In the genomic region with DNA sequence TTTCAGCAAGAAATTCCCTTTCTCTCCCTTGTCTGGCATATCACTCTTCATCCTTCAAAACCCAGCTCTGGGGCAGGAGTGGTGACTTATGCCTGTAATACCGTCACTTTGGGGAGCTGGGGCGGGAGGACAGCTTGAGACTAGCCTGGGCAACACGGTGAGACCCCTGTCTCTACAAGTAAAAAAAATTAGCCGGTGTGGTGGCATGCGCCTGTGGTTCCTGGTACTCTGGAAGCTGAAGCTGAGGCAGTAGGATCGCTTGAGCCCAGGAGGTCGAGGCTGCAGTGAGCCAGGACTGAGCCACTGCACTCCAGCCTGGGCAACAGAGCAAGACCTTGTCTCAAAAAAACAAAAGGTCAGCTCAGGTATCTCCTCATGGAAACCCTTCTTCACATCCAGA, we compare ENCODE assay signal across 9 cellular contexts. TPM values are rescaled to one million over a fixed set of nuclear protein-coding genes. Genes with fewer than 3 reads are reported as not detected.
DNase-seq lines count a peak whose midpoint lies in the region; ATAC-seq, FAIRE-seq and TF ChIP-seq lines count a peak whose summit lies in the region.
"Had no signal": no experiment of that assay in that cellular context is flagged by ENCODE, and none has a peak within 500 bp of the region (broad histone marks: within the 10 kb centered on the region; RNA-seq: fewer than 3 reads in every experiment).

No MANE protein-coding gene starts in this region.

- H3K27me3 ChIP-seq in ectodermal cell (ENCODE audit: control insufficient read depth, insufficient read depth, low read length, poor library complexity, severe bottlenecking) = no peaks in the 10 kb centered on the region

- ATAC-seq in GM21737 (IDR thresholded peaks at IDR 0.05; ENCODE audit: unreplicated experiment) = no peak
- ATAC-seq in GM21723 (IDR thresholded peaks at IDR 0.05; ENCODE audit: unreplicated experiment) = no peak

- peaks cover 11% of the 10 kb centered on the region for H3K4me1 ChIP-seq in ectodermal cell (ENCODE audit: control insufficient read depth, insufficient read depth, low read length)

- H3K4me3 Mint-ChIP-seq in CD14-positive monocyte = peak overlapping the region; percentile 90 to 94
- peak overlapping the region; percentile 94 for H3K4me3 Mint-ChIP-seq in neural crest cell

- no peak for TF ChIP-seq POLR2A in NB4 (IDR thresholded peaks at IDR 0.05; ENCODE audit: extremely low read depth, insufficient read length)

- intact Hi-C loops in CD14-positive monocyte (cut with micrococcal nuclease) = loop anchor here (2.0 to 10.0 kb wide), 3 partner anchors 427 to 553 kb away; partner anchors contain the start of genes BRMS1 (in 1 of the 2) and RAD9A (in 1 of the 2)

- no peak for FAIRE-seq in HTR-8/SVneo (lab: Jason Lieb, UNC)

- no peak for TF ChIP-seq CTCF in CD14-positive monocyte (IDR thresholded peaks at IDR 0.05)
- TF ChIP-seq CTCF in NB4 (IDR thresholded peaks at IDR 0.05; ENCODE audit: low read depth, low read length) = no peak
- no peak for TF ChIP-seq CTCF in neural crest cell (conservative IDR thresholded peaks at IDR 0.05)

- H3K9me3 Mint-ChIP-seq in CD14-positive monocyte (no peaks in the 10 kb centered on the region), neural crest cell (no peaks in the 10 kb centered on the region)

- no peaks in the 10 kb centered on the region for H3K9me3 ChIP-seq in ectodermal cell (ENCODE audit: control insufficient read depth, low read length)

- H3K4me3 ChIP-seq in NB4 (ENCODE audit: low read depth, low read length) (peak overlapping the region; percentile 94), ectodermal cell (ENCODE audit: insufficient read depth, low read depth, low read length) (peak overlapping the region; percentile 85)

- peaks cover 13% of the 10 kb centered on the region for H3K36me3 ChIP-seq in ectodermal cell (ENCODE audit: control insufficient read depth, insufficient read depth, low read length)

- H3K4me1 Mint-ChIP-seq in CD14-positive monocyte (peaks cover 37% of the 10 kb centered on the region), neural crest cell (peaks cover 15% of the 10 kb centered on the region)

- H3K36me3 Mint-ChIP-seq in CD14-positive monocyte = peaks cover 26 to 37% of the 10 kb centered on the region in 2 donors
- H3K36me3 Mint-ChIP-seq in neural crest cell (ENCODE audit: low read depth) = no peaks in the 10 kb centered on the region

- H3K27ac Mint-ChIP-seq in CD14-positive monocyte (peak overlapping the region in 5 of 7 donors; percentile 92 to 97 (median 93)), neural crest cell (ENCODE audit: unreplicated experiment) (no peak overlapping the region)

- H3K27ac ChIP-seq in ectodermal cell (ENCODE audit: insufficient read depth, low read depth, low read length, poor library complexity, severe bottlenecking) = no peak overlapping the region

- WGBS in ectodermal cell, 2 experiments = 91 to 94% methylated on average over 7 of the region's 7 CpGs

- no peak for DNase-seq in CD14-positive monocyte (ENCODE audit: low spot score)
- no peak for DNase-seq in NB4 (ENCODE audit: low read depth)
- DNase-seq in neural crest cell (ENCODE audit: low read depth, low spot score) = no peak
- no peak for DNase-seq in HTR-8/SVneo (ENCODE audit: insufficient read length, low spot score)
- DNase-seq in NCI-H128 (lab: John Stamatoyannopoulos, UW; ENCODE audit: unreplicated experiment) = no peak
- DNase-seq: stimulated activated CD4-positive, alpha-beta T cell treated with anti-CD3 and anti-CD28 coated beads, Interleukin-4, amount 100 ng/mL, for 4 hours had no signal

- no peaks in the 10 kb centered on the region for H3K27me3 Mint-ChIP-seq in CD14-positive monocyte (ENCODE audit: low read depth in 3 of 3)
- H3K27me3 Mint-ChIP-seq in neural crest cell (ENCODE audit: low read depth) = no peaks in the 10 kb centered on the region

RNA-seq across cellular contexts. Expression of gene RCE1, which starts 1.4 kb away (rescaled TPM):
- 10 to 100 TPM; 20.3 to 22.8 TPM for polyA plus RNA-seq in CD14-positive monocyte
- 29.3 TPM for polyA plus RNA-seq in ectodermal cell (2013, experiment 1 of 4)
- 30.3 TPM for polyA plus RNA-seq in ectodermal cell (2013, experiment 2 of 4)
- 27.2 TPM for polyA plus RNA-seq in ectodermal cell (2013, experiment 3 of 4)
- 27.2 TPM for polyA plus RNA-seq in ectodermal cell (2013, experiment 4 of 4)
- 34.3 and 35.8 TPM in 2 replicates for total RNA-seq in neural crest cell

RNA-seq across cellular contexts. Expression of gene LRFN4, which starts 15.0 kb away (rescaled TPM):
- polyA plus RNA-seq in CD14-positive monocyte = 1 to 10 TPM; 1.0 to 1.7 TPM
- polyA plus RNA-seq in ectodermal cell (2013, experiment 1 of 4) = 26.7 TPM
- polyA plus RNA-seq in ectodermal cell (2013, experiment 2 of 4) = 23.9 TPM
- 24.1 TPM for polyA plus RNA-seq in ectodermal cell (2013, experiment 3 of 4)
- polyA plus RNA-seq in ectodermal cell (2013, experiment 4 of 4) = 25.4 TPM
- 36.2 and 37.2 TPM in 2 replicates for total RNA-seq in neural crest cell
